ENCODE assay signal across 16 cellular contexts in genomic region chr1:172642970-172643369, GRCh38. TPM values are rescaled to one million over a fixed set of nuclear protein-coding genes. Genes with fewer than 3 reads are reported as not detected.
A peak's percentile ranks its signal among the peaks of the same experiment; 100 is the strongest.
DNase-seq lines count a peak whose midpoint lies in the region; ATAC-seq and TF ChIP-seq lines count a peak whose summit lies in the region.
"Had no signal": no experiment of that assay in that cellular context is flagged by ENCODE, and none has a peak within 500 bp of the region (broad histone marks: within the 10 kb centered on the region; RNA-seq: fewer than 3 reads in every experiment).

No MANE protein-coding gene starts in this region.

- H3K27ac ChIP-seq in BLaER1 treated with 17β-estradiol and CSF1 and Interleukin-3, amounts not matched to agents 10 nM and 100 nM = no peak overlapping the region
- H3K27ac ChIP-seq in OCI-LY7 (ENCODE audit: low read depth, low read length, poor library complexity, severe bottlenecking) (no peak overlapping the region), stomach (no peak overlapping the region), ascending aorta (no peak overlapping the region)
- H3K27ac ChIP-seq: HL-60 had no signal

- no TSS peak for BruUV-seq in OCI-LY7 (replicated peaks; lab: Mats Ljungman, UMichigan)

- H4K20me1 ChIP-seq in BLaER1 treated with 17β-estradiol and CSF1 and Interleukin-3, amounts not matched to agents 10 nM and 100 nM = no peaks in the 10 kb centered on the region
- no peaks in the 10 kb centered on the region for H4K20me1 ChIP-seq in OCI-LY7 (ENCODE audit: insufficient read depth, low read length)

- H3K4me1 ChIP-seq in BLaER1 treated with 17β-estradiol and CSF1 and Interleukin-3, amounts not matched to agents 10 nM and 100 nM = peaks cover 16 to 26% (median 23%) of the 10 kb centered on the region in 10 experiments
- H3K4me1 ChIP-seq in OCI-LY7 (ENCODE audit: insufficient read depth, low read length, poor library complexity, severe bottlenecking) (peaks cover 15% of the 10 kb centered on the region), stomach (peaks cover 0 to 4% (median 0%) of the 10 kb centered on the region in 4 donors), ascending aorta (no peaks in the 10 kb centered on the region)

- H3K4me2 ChIP-seq in BLaER1 treated with 17β-estradiol and CSF1 and Interleukin-3, amounts not matched to agents 10 nM and 100 nM = peak overlapping the region; percentile 35 to 84 (median 62); a peak in 21 of 22 replicates
- peak overlapping the region; percentile 56 for H3K4me2 ChIP-seq in OCI-LY7 (ENCODE audit: low read length)

- no peaks in the 10 kb centered on the region for H3K9me2 ChIP-seq in OCI-LY7 (ENCODE audit: insufficient read depth, low read length)

- no peak overlapping the region for H3K4me3 ChIP-seq in BLaER1 treated with 17β-estradiol and CSF1 and Interleukin-3, amounts not matched to agents 10 nM and 100 nM
- H3K4me3 ChIP-seq in OCI-LY7 (ENCODE audit: low read depth, low read length, poor library complexity, severe bottlenecking) (peak overlapping the region; percentile 29), stomach (no peak overlapping the region), ascending aorta (no peak overlapping the region)

- H3K27me3 ChIP-seq in BLaER1 treated with 17β-estradiol and CSF1 and Interleukin-3, amounts not matched to agents 10 nM and 100 nM = no peaks in the 10 kb centered on the region
- H3K27me3 ChIP-seq in stomach = no peaks in the 10 kb centered on the region
- H3K27me3 ChIP-seq in ascending aorta = no peaks in the 10 kb centered on the region

- TF ChIP-seq CTCF in OCI-LY7 (conservative IDR thresholded peaks at IDR 0.05; ENCODE audit: low read length) = no peak
- TF ChIP-seq CTCF in stomach (IDR thresholded peaks at IDR 0.05) = no peak
- TF ChIP-seq CTCF in ascending aorta (IDR thresholded peaks at IDR 0.05) = no peak

- H3K9me3 ChIP-seq in BLaER1 treated with 17β-estradiol and CSF1 and Interleukin-3, amounts not matched to agents 10 nM and 100 nM (replicated peaks in 1 of 11) = no peaks in the 10 kb centered on the region
- no peaks in the 10 kb centered on the region for H3K9me3 ChIP-seq in OCI-LY7 (ENCODE audit: low read length)
- H3K9me3 ChIP-seq in stomach = no peaks in the 10 kb centered on the region
- H3K9me3 ChIP-seq in ascending aorta = no peaks in the 10 kb centered on the region
- H3K9me3 ChIP-seq: Caco-2 had no signal

- ATAC-seq in activated CD4-positive, CD25-positive, alpha-beta regulatory T cell treated with anti-CD3 and anti-CD28 coated beads, Interleukin-2, amount 50 U/mL, for 24 hours = no peak

- no peaks in the 10 kb centered on the region for H3K36me3 ChIP-seq in BLaER1 treated with 17β-estradiol and CSF1 and Interleukin-3, amounts not matched to agents 10 nM and 100 nM
- no peaks in the 10 kb centered on the region for H3K36me3 ChIP-seq in OCI-LY7 (ENCODE audit: insufficient read depth, low read length)
- no peaks in the 10 kb centered on the region for H3K36me3 ChIP-seq in stomach
- no peaks in the 10 kb centered on the region for H3K36me3 ChIP-seq in ascending aorta

- TF ChIP-seq POLR2A in stomach (IDR thresholded peaks at IDR 0.05) = no peak

- no peaks in the 10 kb centered on the region for H3K79me2 ChIP-seq in OCI-LY7 (ENCODE audit: insufficient read depth, low read depth, low read length)

- TF ChIP-seq EP300 in stomach (IDR thresholded peaks at IDR 0.05) = no peak

- intact Hi-C loops in OCI-LY7 (cut with micrococcal nuclease; ENCODE audit: unreplicated experiment) = no loop called here
- intact Hi-C loops in stomach (cut with DNase I; ENCODE audit: low total_unique reads) = no loop called here
- intact Hi-C loops in ascending aorta (cut with DNase I) = no loop called here

- POLR2A ChIA-PET in OCI-LY7 (lab: Charles Lee) = interaction anchor here (0.7 to 1.1 kb wide), 3 partner anchors 55 to 110 kb away, joined by 3 read pairs; partner anchors contain the start of gene SUCO

- DNase-seq in DMS53 treated with DMSO at 0.1 percent for 48 hours (lab: John Stamatoyannopoulos, UW; ENCODE audit: unreplicated experiment) = peak; percentile 87
- DNase-seq in OCI-LY7 (ENCODE audit: low spot score) = no peak
- peak; percentile 15 to 68 for DNase-seq in dermis microvascular lymphatic vessel endothelial cell (ENCODE audit: low read depth in 2 of 2)
- DNase-seq in NOMO-1 treated with dmso at 0.1 percent for 144 hours (lab: John Stamatoyannopoulos, UW; ENCODE audit: unreplicated experiment) = no peak
- DNase-seq in stomach = no peak
- DNase-seq in ascending aorta (ENCODE audit: low spot score in 2 of 2) = no peak
- DNase-seq: Caco-2; endodermal cell; hypothalamus; mesenchymal stem cell; NCI-H82; stimulated activated CD4-positive, alpha-beta T cell treated with anti-CD3 and anti-CD28 coated beads, Interleukin-4, amount 100 ng/mL, for 1 hour had no signal

- no peak overlapping the region for H3K9ac ChIP-seq in BLaER1 treated with 17β-estradiol and CSF1 and Interleukin-3, amounts not matched to agents 10 nM and 100 nM

- CTCF ChIA-PET in OCI-LY7 (lab: Charles Lee; ENCODE audit: unreplicated experiment) = no interaction called here

- peak overlapping the region; percentile 80; the same call in 1 of the 2 replicates for H2AFZ ChIP-seq in OCI-LY7 (ENCODE audit: low read length)

- 36 to 45% (median 40%) methylated on average over 6 of the region's 6 CpGs for WGBS in stomach, 5 donors

RNA-seq across cellular contexts. Expression of gene FASLG, which starts 15.9 kb away (rescaled TPM):
- not detected in 2 replicates for total RNA-seq in OCI-LY7 (2014; rRNA removed; shearing (Covaris generic))
- total RNA-seq in OCI-LY7 (2022) (not detected in 2 replicates), dermis microvascular lymphatic vessel endothelial cell (not detected in 2 replicates), stomach (not detected), ascending aorta (not detected)
- under 1 TPM in 2 of 3 donors, not detected in 1; 0.05 to 0.12 TPM for polyA plus RNA-seq in stomach
- total RNA-seq: astrocyte, Caco-2, endodermal cell had no signal

Comparison
In these comparisons a context has a peak if more than half of its experiments do, and no peak if none do; other contexts are left out.
1. DNase-seq: peak in DMS53 treated with DMSO at 0.1 percent for 48 hours (single experiment) and dermis microvascular lymphatic vessel endothelial cell (2 of 2); none in OCI-LY7 (single experiment), NOMO-1 treated with dmso at 0.1 percent for 144 hours (single experiment), stomach (single experiment) and ascending aorta (0 of 2).